Comparison of ENCODE assay signal across 9 cellular contexts in genomic region chr11:1341928-1342524, GRCh38. TPM values are rescaled to one million over a fixed set of nuclear protein-coding genes. Genes with fewer than 3 reads are reported as not detected.
A peak's percentile ranks its signal among the peaks of the same experiment; 100 is the strongest.
DNase-seq lines count a peak whose midpoint lies in the region; ATAC-seq and TF ChIP-seq lines count a peak whose summit lies in the region.
"Had no signal": no experiment of that assay in that cellular context is flagged by ENCODE, and none has a peak within 500 bp of the region (broad histone marks: within the 10 kb centered on the region; RNA-seq: fewer than 3 reads in every experiment).

No MANE protein-coding gene starts in this region.

- no peak overlapping the region for H3K18ac ChIP-seq in mesenchymal stem cell (ENCODE audit: low read depth in 1 of 2, low read length in 2 of 2)

- H4K91ac ChIP-seq in mesenchymal stem cell (ENCODE audit: low read length): peak overlapping the region; percentile 39

- no peaks in the 10 kb centered on the region for H3K79me1 ChIP-seq in mesenchymal stem cell (replicated peaks; ENCODE audit: low read length, poor library complexity, severe bottlenecking)

- no peak overlapping the region for H3K4me2 ChIP-seq in mesenchymal stem cell (ENCODE audit: low read length, poor library complexity, severe bottlenecking)
- H3K4me2 ChIP-seq: hepatocyte had no signal

- no peak overlapping the region for H2BK12ac ChIP-seq in mesenchymal stem cell (ENCODE audit: low read length in 2 of 2)

- no peak overlapping the region for H2AFZ ChIP-seq in mesenchymal stem cell (ENCODE audit: low read depth, low read length)
- H2AFZ ChIP-seq: hepatocyte had no signal

- peaks cover 3% of the 10 kb centered on the region for H3K4me1 ChIP-seq in mesenchymal stem cell (ENCODE audit: control insufficient read depth, insufficient read depth, low read depth, low read length)

- H2BK5ac ChIP-seq in mesenchymal stem cell (ENCODE audit: low read depth, low read length, poor library complexity, severe bottlenecking): no peak overlapping the region

- ATAC-seq in GM21381 (IDR thresholded peaks at IDR 0.05; ENCODE audit: unreplicated experiment): no peak
- ATAC-seq: activated T-cell treated with anti-CD3 and anti-CD28 coated beads, Interleukin-2, amount 50 U/mL, for 72 hours had no signal

- no peak overlapping the region for H2BK120ac ChIP-seq in mesenchymal stem cell (ENCODE audit: low read depth, low read length)

- WGBS in mesenchymal stem cell: 72% methylated on average over 16 of the region's 17 CpGs

- no peak overlapping the region for H3K4ac ChIP-seq in mesenchymal stem cell (ENCODE audit: low read depth in 1 of 2, low read length in 2 of 2)

- H3K23ac ChIP-seq in mesenchymal stem cell (ENCODE audit: low read length in 2 of 2): no peak overlapping the region

- no peak overlapping the region for H4K8ac ChIP-seq in mesenchymal stem cell (ENCODE audit: low read length)

- no peak overlapping the region for H3K27ac ChIP-seq in mesenchymal stem cell (ENCODE audit: low read length, poor library complexity, severe bottlenecking)
- no peak overlapping the region for H3K27ac ChIP-seq in substantia nigra (ENCODE audit: low read depth, low read length, poor library complexity, severe bottlenecking)
- H3K27ac ChIP-seq: hepatocyte had no signal

- DNase-seq in COLO829 (ENCODE audit: low spot score): peak; percentile 69
- peak; percentile 15 for DNase-seq in LHCN-M2 (ENCODE audit: low read depth)
- DNase-seq in choroid plexus epithelial cell (ENCODE audit: low read depth): peak; percentile 53
- DNase-seq in mesenchymal stem cell: peak; percentile 51
- no peak for DNase-seq in NCI-H774 (lab: John Stamatoyannopoulos, UW)
- DNase-seq in substantia nigra (lab: John Stamatoyannopoulos, UW): no peak
- DNase-seq: activated T-cell treated with anti-CD3 and anti-CD28 coated beads, Interleukin-2, amount 50 U/mL, for 72 hours had no signal

- H2AK5ac ChIP-seq in mesenchymal stem cell (ENCODE audit: low read length, severe bottlenecking): no peak overlapping the region

- no peak overlapping the region for H3K9ac ChIP-seq in mesenchymal stem cell (ENCODE audit: low read length)

- no peak overlapping the region for H3K4me3 ChIP-seq in choroid plexus epithelial cell (ENCODE audit: low read depth, low read length)
- no peak overlapping the region for H3K4me3 ChIP-seq in mesenchymal stem cell (ENCODE audit: insufficient read depth in 1 of 2, low read depth in 1 of 2, low read length in 2 of 2)
- H3K4me3 ChIP-seq: hepatocyte had no signal

- no peaks in the 10 kb centered on the region for H3K9me3 ChIP-seq in mesenchymal stem cell (ENCODE audit: control insufficient read depth, low read length)

- TF ChIP-seq CTCF in choroid plexus epithelial cell (conservative IDR thresholded peaks at IDR 0.05; ENCODE audit: low read depth, low read length): no peak

- H3K14ac ChIP-seq in mesenchymal stem cell (ENCODE audit: low read length in 2 of 2): no peak overlapping the region

- no peaks in the 10 kb centered on the region for H3K36me3 ChIP-seq in mesenchymal stem cell (ENCODE audit: control insufficient read depth in 1 of 2, insufficient read depth in 2 of 2, low read depth in 1 of 2, low read length in 2 of 2)

- peaks cover 18 to 28% of the 10 kb centered on the region in 2 experiments for H3K27me3 ChIP-seq in mesenchymal stem cell (ENCODE audit: control insufficient read depth in 1 of 2, insufficient read depth in 1 of 2, low read length in 2 of 2)
- H3K27me3 ChIP-seq: hepatocyte had no signal

- no peak overlapping the region for H2BK15ac ChIP-seq in mesenchymal stem cell (ENCODE audit: low read depth, poor library complexity, severe bottlenecking)

RNA-seq across cellular contexts. Expression of gene TOLLIP, which starts 32.6 kb away (rescaled TPM):
- total RNA-seq in LHCN-M2 (2014; rRNA removed): 31.5 and 42.1 TPM in 2 replicates
- polyA plus RNA-seq in LHCN-M2 (2012): 69.9 TPM
- 28.5 TPM for polyA plus RNA-seq in mesenchymal stem cell (2013, experiment 1 of 2)
- polyA plus RNA-seq in mesenchymal stem cell (2013, experiment 2 of 2): 29.7 TPM

RNA-seq across cellular contexts. Expression of gene BRSK2, which starts 47.7 kb away (rescaled TPM):
- total RNA-seq in LHCN-M2 (2014; rRNA removed): 0.34 TPM in 1 of 2 replicates, not detected in the other
- polyA plus RNA-seq in LHCN-M2 (2012): 0.32 TPM
- 1.2 TPM for polyA plus RNA-seq in mesenchymal stem cell (2013, experiment 1 of 2)
- 0.77 TPM for polyA plus RNA-seq in mesenchymal stem cell (2013, experiment 2 of 2)

Comparison
In these comparisons a context has a peak if more than half of its experiments do, and no peak if none do; other contexts are left out.
1. DNase-seq: peak in COLO829 (single experiment), LHCN-M2 (single experiment), choroid plexus epithelial cell (single experiment) and mesenchymal stem cell (single experiment); none in NCI-H774 (single experiment) and substantia nigra (0 of 49).